ENCODE assay signal across 21 cellular contexts in genomic region chr15:57234156-57234555, GRCh38.
"Had no signal": no experiment of that assay in that cellular context is flagged by ENCODE, and none has a peak within 500 bp of the region (broad histone marks: within the 10 kb centered on the region; RNA-seq: fewer than 3 reads in every experiment).

No MANE protein-coding gene starts in this region.

- H3K4me1 ChIP-seq: gastroesophageal sphincter, left ventricle myocardium inferior, psoas muscle had no signal

- H3K9me3 Mint-ChIP-seq: dendritic cell treated with granulocyte-macrophage colony-stimulating factor and Interleukin-4, amounts not matched to agents 40 ng/mL and 50 ng/mL, for 4 days; effector memory CD8-positive, alpha-beta T cell; immature natural killer cell; naive B cell; nephron progenitor cell had no signal

- H3K4me3 ChIP-seq: esophagus squamous epithelium, gastroesophageal sphincter, left ventricle myocardium inferior, lower lobe of right lung, psoas muscle, skin epidermis had no signal

- FAIRE-seq: colon, keratinocyte had no signal

- H3K27ac ChIP-seq: esophagus squamous epithelium, gastroesophageal sphincter, left ventricle myocardium inferior, lower lobe of right lung, neutrophil, psoas muscle, skin epidermis had no signal

- H3K27me3 ChIP-seq: esophagus squamous epithelium, gastroesophageal sphincter, neutrophil had no signal

- H3K9me3 ChIP-seq: esophagus squamous epithelium, gastroesophageal sphincter, left ventricle myocardium inferior, lower lobe of right lung, neutrophil, psoas muscle had no signal

- ATAC-seq: effector memory CD8-positive, alpha-beta T cell; gastroesophageal sphincter; left cardiac atrium; lower lobe of right lung; psoas muscle; sciatic nerve had no signal

- H3K27me3 Mint-ChIP-seq: dendritic cell treated with granulocyte-macrophage colony-stimulating factor and Interleukin-4, amounts not matched to agents 40 ng/mL and 50 ng/mL, for 4 days; effector memory CD8-positive, alpha-beta T cell; naive B cell had no signal

- H3K4me1 Mint-ChIP-seq: immature natural killer cell had no signal

- H3K4me3 Mint-ChIP-seq: dendritic cell treated with granulocyte-macrophage colony-stimulating factor and Interleukin-4, amounts not matched to agents 40 ng/mL and 50 ng/mL, for 4 days; effector memory CD8-positive, alpha-beta T cell; immature natural killer cell; naive B cell; nephron progenitor cell had no signal

- DNase-seq: effector memory CD8-positive, alpha-beta T cell; esophagus squamous epithelium; foreskin fibroblast; immature natural killer cell; left cardiac atrium; left ventricle myocardium inferior; lower lobe of right lung; mesenchymal stem cell; naive B cell; nephron progenitor cell; psoas muscle; stimulated activated CD4-positive, alpha-beta T cell treated with anti-CD3 and anti-CD28 coated beads, Interleukin-12 subunit alpha, Interleukin-12 subunit beta, amount 100 ng/mL, for 4 hours; stimulated activated naive CD4-positive, alpha-beta T cell treated with Interleukin-2 at 50 U/mL for 16 hours; trophoblast cell had no signal

- H3K27ac Mint-ChIP-seq: dendritic cell treated with granulocyte-macrophage colony-stimulating factor and Interleukin-4, amounts not matched to agents 40 ng/mL and 50 ng/mL, for 4 days; effector memory CD8-positive, alpha-beta T cell; immature natural killer cell; naive B cell; nephron progenitor cell had no signal
